In genomic region chr16:46689492-46690280, GRCh38 we compare ENCODE assay signal across 8 cellular contexts. TPM values are rescaled to one million over a fixed set of nuclear protein-coding genes. Genes with fewer than 3 reads are reported as not detected.
A peak's percentile ranks its signal among the peaks of the same experiment; 100 is the strongest.
DNase-seq lines count a peak whose midpoint lies in the region; TF ChIP-seq lines count a peak whose summit lies in the region.

TSS of gene ORC6 (plus strand) at chr16:46689659. CDS start at chr16:46689706, 47 bp downstream.

- peak within 1 kb of the TSS; percentile 87 for H3K9ac ChIP-seq in SK-N-MC (ENCODE audit: insufficient read length)

- H3K79me2 ChIP-seq in osteoblast (ENCODE audit: insufficient read depth, low read length), result peaks cover 62% of the 10 kb centered on the region

- peak within 1 kb of the TSS; percentile 96 for H3K4me2 ChIP-seq in osteoblast (ENCODE audit: insufficient read depth, low read length)

- DNase-seq in GM10248 (ENCODE audit: extremely low spot score) (peak; percentile 96), HFF-Myc (ENCODE audit: extremely low read depth, low read depth) (peak; percentile 37), NAMALWA (ENCODE audit: low spot score) (peak; percentile 97), SK-N-MC (ENCODE audit: low read depth, low spot score) (no peak), glomerular visceral epithelial cell (ENCODE audit: extremely low spot score) (peak; percentile 94), osteoblast (ENCODE audit: insufficient read length, low spot score, missing footprints) (peak; percentile 97)
- peak; percentile 98 for DNase-seq in activated naive CD4-positive, alpha-beta T cell treated with anti-CD3 and anti-CD28 coated beads, Interleukin-2, amount 50 U/mL, for 16 hours

- TF ChIP-seq CTCF in GM10248 (IDR thresholded peaks at IDR 0.05; ENCODE audit: control extremely low read depth, extremely low read depth, low read depth, missing control alignments) (peak; percentile 66), HFF-Myc (IDR thresholded peaks at IDR 0.05; ENCODE audit: low read depth, low read length, missing control alignments) (peak; percentile 58), osteoblast (IDR thresholded peaks at IDR 0.05; ENCODE audit: extremely low read depth, low read depth, low read length) (peak; percentile 63)

- CTCF ChIA-PET in GM10248 (lab: Yijun Ruan, JAX), result interaction anchor here (1.1 to 2.3 kb wide), 9 partner anchors 11 to 164 kb away, joined by 3 to 7 read pairs (median 4); no protein-coding TSS in a partner anchor

- POLR2A ChIA-PET in GM10248 (lab: Yijun Ruan, JAX), result interaction anchor here (1.0 kb wide), 1 partner anchor 124 kb away, joined by 7 read pairs; no protein-coding TSS in a partner anchor

- peaks cover 25% of the 10 kb centered on the region for H4K20me1 ChIP-seq in osteoblast (ENCODE audit: insufficient read depth, low read length)

- peaks cover 5% of the 10 kb centered on the region; the same call in 1 of the 2 replicates for H3K36me3 ChIP-seq in SK-N-MC (ENCODE audit: insufficient read depth, low read length)
- peaks cover 5% of the 10 kb centered on the region for H3K36me3 ChIP-seq in osteoblast (ENCODE audit: insufficient read depth, low read length)
- H3K36me3 ChIP-seq in thymus (ENCODE audit: control insufficient read depth, insufficient read depth), result peaks cover 3% of the 10 kb centered on the region

- H3K27ac ChIP-seq in SK-N-MC (peak within 1 kb of the TSS; percentile 93), osteoblast (ENCODE audit: low read depth, low read length) (peak within 1 kb of the TSS; percentile 95), thymus (ENCODE audit: low read depth) (peak within 1 kb of the TSS; percentile 99)

- peak within 1 kb of the TSS; percentile 97 for H2AFZ ChIP-seq in osteoblast (ENCODE audit: low read length)

- WGBS in thymus, result under 1% methylated on average over 73 of the region's 73 CpGs

- H3K4me3 ChIP-seq in HFF-Myc (replicated peaks; ENCODE audit: low read depth, low read length), result peak within 1 kb of the TSS; percentile 74
- H3K4me3 ChIP-seq in SK-N-MC, result peak within 1 kb of the TSS; percentile 86
- H3K4me3 ChIP-seq in osteoblast (ENCODE audit: insufficient read depth, low read length), result peak within 1 kb of the TSS; percentile 87
- H3K4me3 ChIP-seq in thymus (ENCODE audit: low read length), result peak within 1 kb of the TSS; percentile 88

- H3K4me1 ChIP-seq in osteoblast (ENCODE audit: insufficient read depth, low read length), result peaks cover 34% of the 10 kb centered on the region
- peaks cover 19% of the 10 kb centered on the region for H3K4me1 ChIP-seq in thymus (ENCODE audit: control insufficient read depth, insufficient read depth, low read length)

- no peaks in the 10 kb centered on the region for H3K27me3 ChIP-seq in osteoblast (ENCODE audit: insufficient read depth, low read length)
- no peaks in the 10 kb centered on the region for H3K27me3 ChIP-seq in thymus (ENCODE audit: control insufficient read depth, insufficient read depth)

- H3K9me3 ChIP-seq in SK-N-MC (ENCODE audit: low read depth, low read length) (no peaks in the 10 kb centered on the region), osteoblast (ENCODE audit: low read depth, low read length) (no peaks in the 10 kb centered on the region), thymus (ENCODE audit: control insufficient read depth) (no peaks in the 10 kb centered on the region)

RNA-seq across cellular contexts. Expression of gene ORC6, which starts in this region (rescaled TPM):
- 2.7 and 4.0 TPM in 2 replicates for total RNA-seq in osteoblast
- polyA plus RNA-seq in thymus, result 4.5 TPM
